Comparison of ENCODE assay signal across 18 cellular contexts in genomic region chr11:72575533-72576170, GRCh38.
"Had no signal": no experiment of that assay in that cellular context is flagged by ENCODE, and none has a peak within 500 bp of the region (broad histone marks: within the 10 kb centered on the region; RNA-seq: fewer than 3 reads in every experiment).

No MANE protein-coding gene starts in this region.

- H3K27me3 ChIP-seq: right atrium auricular region, testis had no signal

- H3K27ac Mint-ChIP-seq: activated T-helper 2 cell treated with anti-CD3 and anti-CD28 coated beads, Interferon-gamma antibody, Interleukin-2, Interleukin-4, amounts not matched to agents 10 μg/mL and 5 μg/mL and 100 μg/mL, durations not matched to agents 14 hours and 24 hours and 36 hours; naive thymus-derived CD4-positive, alpha-beta T cell; progenitor cell of endocrine pancreas; stimulated activated naive CD8-positive, alpha-beta T cell treated with anti-CD3 and anti-CD28 coated beads, Interleukin-15, Interleukin-2, amounts not matched to agents 100 ng/mL and 50 ng/mL, for 24 hours had no signal

- FAIRE-seq: astrocyte, endometrium, keratinocyte, small intestine had no signal

- H3K4me3 Mint-ChIP-seq: naive thymus-derived CD4-positive, alpha-beta T cell; stimulated activated naive CD8-positive, alpha-beta T cell treated with anti-CD3 and anti-CD28 coated beads, Interleukin-15, Interleukin-2, amounts not matched to agents 100 ng/mL and 50 ng/mL, for 24 hours; T-cell had no signal

- H3K36me3 ChIP-seq: left lung had no signal

- H3K9me3 Mint-ChIP-seq: activated T-helper 2 cell treated with anti-CD3 and anti-CD28 coated beads, Interferon-gamma antibody, Interleukin-2, Interleukin-4, amounts not matched to agents 10 μg/mL and 5 μg/mL and 100 μg/mL, durations not matched to agents 14 hours and 24 hours and 36 hours; naive thymus-derived CD4-positive, alpha-beta T cell; stimulated activated naive CD8-positive, alpha-beta T cell treated with anti-CD3 and anti-CD28 coated beads, Interleukin-15, Interleukin-2, amounts not matched to agents 100 ng/mL and 50 ng/mL, for 24 hours; T-cell had no signal

- DNase-seq: activated naive CD4-positive, alpha-beta T cell treated with anti-CD3 and anti-CD28 coated beads, Interleukin-2, amount 50 U/mL, for 16 hours; left lung; mucosa of descending colon; small intestine; stimulated activated CD4-positive, alpha-beta T cell treated with anti-CD3 and anti-CD28 coated beads, Interleukin-4, amount 100 ng/mL, for 4 hours; T-cell; T1000; testis had no signal

- ATAC-seq: activated CD4-positive, CD25-positive, alpha-beta regulatory T cell treated with anti-CD3 and anti-CD28 coated beads, Interleukin-2, amount 50 U/mL, for 24 hours; esophagus mucosa; left lung; mucosa of descending colon; naive thymus-derived CD4-positive, alpha-beta T cell; T-cell had no signal

- H3K36me3 Mint-ChIP-seq: naive thymus-derived CD4-positive, alpha-beta T cell; T-cell had no signal

- H3K4me3 ChIP-seq: left lung, mucosa of descending colon, right atrium auricular region, testis had no signal
